Comparison of ENCODE assay signal across 30 cellular contexts in genomic region chr15:28081594-28081993, GRCh38. TPM values are rescaled to one million over a fixed set of nuclear protein-coding genes. Genes with fewer than 3 reads are reported as not detected.
"Had no signal": no experiment of that assay in that cellular context is flagged by ENCODE, and none has a peak within 500 bp of the region (broad histone marks: within the 10 kb centered on the region; RNA-seq: fewer than 3 reads in every experiment).

No MANE protein-coding gene starts in this region.

- H3K9me3 Mint-ChIP-seq: natural killer cell had no signal

- H3K27ac Mint-ChIP-seq: mesothelial cell of epicardium; naive B cell; natural killer cell; nephron progenitor cell; neural progenitor cell; progenitor cell of endocrine pancreas; stimulated activated naive B cell treated with anti-CD40 and anti-IgM and Interleukin-4, amounts not matched to agents 10 μg/mL and 1 μg/mL and 100 μg/mL, for 72 hours; type B pancreatic cell had no signal

- DNase-seq: heart right ventricle; islet precursor cell; kidney glomerular epithelial cell; left cardiac atrium; left ventricle myocardium superior; lower lobe of right lung; mammary epithelial cell; mesenchymal stem cell; naive B cell; natural killer cell; nephron progenitor cell; ovary; right lobe of liver; stimulated activated CD4-positive, alpha-beta T cell treated with anti-CD3 and anti-CD28 coated beads, Interleukin-12 subunit alpha, Interleukin-12 subunit beta, amount 100 ng/mL, for 4 hours; stimulated activated CD4-positive, alpha-beta T cell treated with anti-CD3 and anti-CD28 coated beads, Interleukin-15, amount 100 ng/mL, for 24 hours; stimulated activated CD4-positive, alpha-beta T cell treated with anti-CD3 and anti-CD28 coated beads, Interleukin-2, amount 100 ng/mL, for 24 hours; stimulated activated CD4-positive, alpha-beta T cell treated with anti-CD3 and anti-CD28 coated beads, Interleukin-4, amount 100 ng/mL, for 1 hour; stimulated activated naive B cell treated with anti-CD40 and anti-IgM and Interleukin-4, amounts not matched to agents 10 μg/mL and 1 μg/mL and 100 μg/mL, for 72 hours; stimulated activated naive CD8-positive, alpha-beta T cell treated with anti-CD3 and anti-CD28 coated beads, Interleukin-15, Interleukin-2, amounts not matched to agents 100 U/mL and 50 U/mL, for 24 hours; stomach; uterus had no signal

- H3K4me3 ChIP-seq: heart right ventricle, hepatocyte, lower lobe of right lung, neural progenitor cell, ovary, right atrium auricular region, right lobe of liver, smooth muscle cell, stomach, tibial nerve, uterus had no signal

- H3K4me3 Mint-ChIP-seq: mesothelial cell of epicardium; naive B cell; natural killer cell; nephron progenitor cell; neural progenitor cell; stimulated activated naive B cell treated with anti-CD40 and anti-IgM and Interleukin-4, amounts not matched to agents 10 μg/mL and 1 μg/mL and 100 μg/mL, for 72 hours; type B pancreatic cell had no signal

- H3K4me1 Mint-ChIP-seq: mesothelial cell of epicardium, nephron progenitor cell had no signal

- H3K36me3 Mint-ChIP-seq: mesothelial cell of epicardium; naive B cell; natural killer cell; neural progenitor cell; stimulated activated naive B cell treated with anti-CD40 and anti-IgM and Interleukin-4, amounts not matched to agents 10 μg/mL and 1 μg/mL and 100 μg/mL, for 72 hours; type B pancreatic cell had no signal

- H3K27ac ChIP-seq: heart right ventricle, lower lobe of right lung, neural progenitor cell, ovary, right atrium auricular region, right lobe of liver, stomach, tibial nerve, uterus had no signal

- H3K27me3 ChIP-seq: hepatocyte, neural progenitor cell, ovary, right atrium auricular region, right lobe of liver, tibial nerve, uterus had no signal

- H3K36me3 ChIP-seq: heart right ventricle, lower lobe of right lung, neural progenitor cell, ovary, right atrium auricular region, right lobe of liver, stomach, tibial nerve, uterus had no signal

- H3K9me3 ChIP-seq: lower lobe of right lung, right atrium auricular region, right lobe of liver, stomach, uterus had no signal

- H3K4me1 ChIP-seq: lower lobe of right lung, right lobe of liver, stomach, tibial nerve, uterus had no signal

RNA-seq across cellular contexts. Expression of gene OCA2, which starts 17.5 kb away (rescaled TPM):
- total RNA-seq: pulmonary artery endothelial cell, smooth muscle cell had no signal
- polyA plus RNA-seq: mammary epithelial cell had no signal
